8 cellular contexts compared by ENCODE assay signal in genomic region chr14:103518416-103519042, GRCh38. TPM values are rescaled to one million over a fixed set of nuclear protein-coding genes. Genes with fewer than 3 reads are reported as not detected.
DNase-seq lines count a peak whose midpoint lies in the region; ATAC-seq, FAIRE-seq and TF ChIP-seq lines count a peak whose summit lies in the region.

No MANE protein-coding gene starts in this region.

- H3K4me3 Mint-ChIP-seq in progenitor cell of endocrine pancreas (ENCODE audit: low read depth), result peak overlapping the region; percentile 14

- peak overlapping the region; percentile 45 for H3K27ac Mint-ChIP-seq in progenitor cell of endocrine pancreas

- peaks cover 10% of the 10 kb centered on the region for H3K4me1 Mint-ChIP-seq in progenitor cell of endocrine pancreas (ENCODE audit: low read depth)

- H3K4me1 ChIP-seq in cardiac muscle cell (ENCODE audit: low read depth), result peaks cover 29% of the 10 kb centered on the region

- H3K36me3 ChIP-seq in cardiac muscle cell, result no peaks in the 10 kb centered on the region

- no peaks in the 10 kb centered on the region for H3K9me3 Mint-ChIP-seq in progenitor cell of endocrine pancreas (ENCODE audit: low read depth)

- H3K4me3 ChIP-seq in cardiac muscle cell, result no peak overlapping the region

- peaks cover 13% of the 10 kb centered on the region for H3K27me3 ChIP-seq in cardiac muscle cell

- FAIRE-seq in GM18507 (lab: Jason Lieb, UNC), result peak; percentile 74

- H3K27ac ChIP-seq in cardiac muscle cell, result no peak overlapping the region

- no peaks in the 10 kb centered on the region for H3K27me3 Mint-ChIP-seq in progenitor cell of endocrine pancreas

- DNase-seq in AG08396 (ENCODE audit: low spot score) (peak; percentile 82), GM18507 (ENCODE audit: extremely low spot score, insufficient read length, low read depth) (peak; percentile 68), OCI-M1 (lab: John Stamatoyannopoulos, UW) (peak; percentile 63), cardiac muscle cell (ENCODE audit: low read depth in 1 of 2, low spot score in 1 of 2) (peak; percentile 55 to 68), progenitor cell of endocrine pancreas (ENCODE audit: low spot score, unreplicated experiment) (peak; percentile 70), A172 (ENCODE audit: low spot score) (no peak)
- peak; percentile 63 for DNase-seq in activated naive CD4-positive, alpha-beta T cell treated with anti-CD3 and anti-CD28 coated beads, Interleukin-2, amount 50 U/mL, for 16 hours

- H3K9me3 ChIP-seq in cardiac muscle cell (ENCODE audit: low read depth), result no peaks in the 10 kb centered on the region

- TF ChIP-seq CTCF in cardiac muscle cell (IDR thresholded peaks at IDR 0.05; ENCODE audit: low read depth, low read length) (peak; percentile 91), progenitor cell of endocrine pancreas (IDR thresholded peaks at IDR 0.05; ENCODE audit: unreplicated experiment) (peak; percentile 88)

- no peak for ATAC-seq in GM21737 (IDR thresholded peaks at IDR 0.05; ENCODE audit: unreplicated experiment)

- peaks cover 9% of the 10 kb centered on the region for H3K36me3 Mint-ChIP-seq in progenitor cell of endocrine pancreas (ENCODE audit: insufficient read depth)

RNA-seq across cellular contexts. Expression of gene CKB, which starts 4.1 kb away (rescaled TPM):
- total RNA-seq in cardiac muscle cell, result 169 and 324 TPM in 2 replicates
- polyA plus RNA-seq in cardiac muscle cell, result 177 and 327 TPM in 2 replicates
- total RNA-seq in progenitor cell of endocrine pancreas, result 929 and 983 TPM in 2 replicates
- 13.2 and 40.3 TPM in 2 replicates for total RNA-seq in A172 (2014; rRNA removed; shearing (Covaris generic))

RNA-seq across cellular contexts. Expression of gene TRMT61A, which starts 10.5 kb away (rescaled TPM):
- total RNA-seq in cardiac muscle cell (5.7 and 7.5 TPM in 2 replicates), progenitor cell of endocrine pancreas (10.3 and 10.7 TPM in 2 replicates)
- polyA plus RNA-seq in cardiac muscle cell, result 5.6 and 7.4 TPM in 2 replicates
- 8.5 and 10.2 TPM in 2 replicates for total RNA-seq in A172 (2014; rRNA removed; shearing (Covaris generic))

RNA-seq across cellular contexts. Expression of gene BAG5, which starts 43.9 kb away (rescaled TPM):
- total RNA-seq in cardiac muscle cell (17.4 and 17.6 TPM in 2 replicates), progenitor cell of endocrine pancreas (23.5 and 24.7 TPM in 2 replicates)
- 17.6 and 19.6 TPM in 2 replicates for polyA plus RNA-seq in cardiac muscle cell
- 21.0 and 24.8 TPM in 2 replicates for total RNA-seq in A172 (2014; rRNA removed; shearing (Covaris generic))

RNA-seq across cellular contexts. Expression of gene COA8, which starts 44.2 kb away (rescaled TPM):
- 31.3 and 33.8 TPM in 2 replicates for total RNA-seq in cardiac muscle cell
- polyA plus RNA-seq in cardiac muscle cell, result 68.2 and 69.3 TPM in 2 replicates
- total RNA-seq in progenitor cell of endocrine pancreas, result 45.1 and 46.3 TPM in 2 replicates
- 24.8 and 25.3 TPM in 2 replicates for total RNA-seq in A172 (2014; rRNA removed; shearing (Covaris generic))
